24 cellular contexts compared by ENCODE assay signal in the genomic region with DNA sequence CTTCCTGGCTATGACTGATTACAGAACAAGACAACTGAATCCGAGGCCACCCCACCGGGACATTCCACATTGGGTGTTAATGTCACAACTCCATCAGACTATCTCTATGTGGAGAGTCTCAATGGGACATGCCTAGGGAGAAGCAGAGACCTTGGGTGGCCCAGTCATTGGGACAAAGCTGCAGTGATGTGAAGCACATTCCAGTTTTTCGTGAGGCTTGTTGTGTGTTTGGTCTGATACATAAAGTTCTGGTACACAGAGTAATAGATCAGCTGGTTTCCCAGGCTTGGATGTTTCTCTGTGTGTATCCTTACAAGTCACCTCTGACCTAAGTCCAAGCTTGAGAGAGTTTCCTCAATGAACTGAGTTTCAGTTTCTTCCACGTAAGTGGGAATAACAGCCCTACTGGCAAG. TPM values are rescaled to one million over a fixed set of nuclear protein-coding genes. Genes with fewer than 3 reads are reported as not detected.
DNase-seq lines count a peak whose midpoint lies in the region; ATAC-seq and TF ChIP-seq lines count a peak whose summit lies in the region.
"Had no signal": no experiment of that assay in that cellular context is flagged by ENCODE, and none has a peak within 500 bp of the region (broad histone marks: within the 10 kb centered on the region; RNA-seq: fewer than 3 reads in every experiment).

No MANE protein-coding gene starts in this region.

- H3K4me3 Mint-ChIP-seq in activated CD4-positive, alpha-beta T cell treated with anti-CD3 and anti-CD28 coated beads, Interleukin-2, amount 10 ng/mL, durations not matched to agents 7 days and 5 days = no peak overlapping the region
- H3K4me3 Mint-ChIP-seq in osteocyte (ENCODE audit: unreplicated experiment) = no peak overlapping the region
- H3K4me3 Mint-ChIP-seq: CD4-positive, alpha-beta memory T cell; neural crest cell; stimulated activated naive B cell treated with anti-CD40 and anti-IgM and Interleukin-4, amounts not matched to agents 10 μg/mL and 1 μg/mL and 100 μg/mL, for 72 hours had no signal

- CTCF ChIA-PET in activated CD4-positive, alpha-beta T cell treated with anti-CD3 and anti-CD28 coated beads, Interleukin-2, amount 10 ng/mL, durations not matched to agents 7 days and 5 days (lab: Charles Lee) = interaction anchor here (0.9 to 1.2 kb wide), 3 partner anchors 10 to 266 kb away, joined by 3 to 4 read pairs (median 3); no protein-coding TSS in a partner anchor

- peak in 2 of 4 donors; percentile 79 to 83 for TF ChIP-seq EP300 in upper lobe of left lung (IDR thresholded peaks at IDR 0.05)

- POLR2A ChIA-PET in activated CD4-positive, alpha-beta T cell treated with anti-CD3 and anti-CD28 coated beads, Interleukin-2, amount 10 ng/mL, durations not matched to agents 7 days and 5 days (lab: Charles Lee) = no interaction called here

- peaks cover 3% of the 10 kb centered on the region for H3K9me3 Mint-ChIP-seq in activated CD4-positive, alpha-beta T cell treated with anti-CD3 and anti-CD28 coated beads, Interleukin-2, amount 10 ng/mL, durations not matched to agents 7 days and 5 days
- no peaks in the 10 kb centered on the region for H3K9me3 Mint-ChIP-seq in osteocyte (ENCODE audit: unreplicated experiment)
- H3K9me3 Mint-ChIP-seq: activated T-helper 2 cell treated with anti-CD3 and anti-CD28 coated beads, Interferon-gamma antibody, Interleukin-2, Interleukin-4, amounts not matched to agents 10 μg/mL and 5 μg/mL and 100 μg/mL, durations not matched to agents 14 hours and 24 hours and 36 hours; CD4-positive, alpha-beta memory T cell; neural crest cell; stimulated activated naive B cell treated with anti-CD40 and anti-IgM and Interleukin-4, amounts not matched to agents 10 μg/mL and 1 μg/mL and 100 μg/mL, for 72 hours had no signal

- 71% methylated on average over 4 of the region's 4 CpGs for WGBS in heart right ventricle, 2 donors
- WGBS in upper lobe of left lung, 2 donors = 67 to 75% methylated on average over 4 of the region's 4 CpGs

- H3K27me3 ChIP-seq in heart right ventricle (no peaks in the 10 kb centered on the region), upper lobe of left lung (no peaks in the 10 kb centered on the region), left lung (no peaks in the 10 kb centered on the region)
- H3K27me3 ChIP-seq: dorsolateral prefrontal cortex, hepatocyte had no signal

- ATAC-seq in heart right ventricle (peak in 7 of 8 donors; percentile 38 to 83 (median 55)), upper lobe of left lung (ENCODE audit: low FRiP score in 2 of 2) (no peak), left lung (no peak), HG03097 (IDR thresholded peaks at IDR 0.05; ENCODE audit: low FRiP score, unreplicated experiment) (no peak)
- ATAC-seq: stimulated activated naive B cell treated with anti-CD40 and anti-IgM and Interleukin-4, amounts not matched to agents 10 μg/mL and 1 μg/mL and 100 μg/mL, for 72 hours had no signal

- no peak for TF ChIP-seq POLR2A in upper lobe of left lung (IDR thresholded peaks at IDR 0.05)

- H3K36me3 Mint-ChIP-seq in activated CD4-positive, alpha-beta T cell treated with anti-CD3 and anti-CD28 coated beads, Interleukin-2, amount 10 ng/mL, durations not matched to agents 7 days and 5 days (ENCODE audit: low read depth) = no peaks in the 10 kb centered on the region
- H3K36me3 Mint-ChIP-seq in osteocyte (ENCODE audit: unreplicated experiment) = no peaks in the 10 kb centered on the region
- H3K36me3 Mint-ChIP-seq: CD4-positive, alpha-beta memory T cell had no signal

- no peaks in the 10 kb centered on the region for H3K36me3 ChIP-seq in heart right ventricle
- peaks cover 0 to 8% (median 0%) of the 10 kb centered on the region in 4 donors for H3K36me3 ChIP-seq in upper lobe of left lung
- peaks cover 0 to 5% of the 10 kb centered on the region in 2 donors for H3K36me3 ChIP-seq in left lung

- no peak for DNase-seq in activated CD4-positive, alpha-beta T cell treated with anti-CD3 and anti-CD28 coated beads, Interleukin-2, amount 10 ng/mL, durations not matched to agents 7 days and 5 days
- DNase-seq in activated CD4-positive, alpha-beta T cell treated with anti-CD3 and anti-CD28 coated beads for 4 hours = no peak
- DNase-seq in heart right ventricle = peak in 1 of 2 donors; percentile 6
- peak; percentile 59 for DNase-seq in osteocyte (ENCODE audit: extremely low spot score, unreplicated experiment)
- no peak for DNase-seq in upper lobe of left lung
- no peak for DNase-seq in left lung
- no peak for DNase-seq in midbrain (lab: John Stamatoyannopoulos, UW)
- DNase-seq: 8988T; activated CD8-positive, alpha-beta memory T cell treated with anti-CD3 and anti-CD28 coated beads, Interleukin-2, amount 50 U/mL, for 48 hours; CD4-positive, alpha-beta memory T cell; dorsolateral prefrontal cortex; GDM1; NCI-H2029 treated with DMSO at 0.1 percent for 48 hours; NCI-H2227 treated with DMSO at 0.1 percent for 48 hours; RPMI8226; stimulated activated CD4-positive, alpha-beta T cell treated with anti-CD3 and anti-CD28 coated beads, Interleukin-4, amount 100 ng/mL, for 1 hour; stimulated activated naive B cell treated with anti-CD40 and anti-IgM and Interleukin-4, amounts not matched to agents 10 μg/mL and 1 μg/mL and 100 μg/mL, for 72 hours had no signal

- H3K27ac Mint-ChIP-seq in activated CD4-positive, alpha-beta T cell treated with anti-CD3 and anti-CD28 coated beads, Interleukin-2, amount 10 ng/mL, durations not matched to agents 7 days and 5 days = peak overlapping the region; percentile 21
- no peak overlapping the region for H3K27ac Mint-ChIP-seq in osteocyte (ENCODE audit: unreplicated experiment)
- H3K27ac Mint-ChIP-seq: activated T-helper 2 cell treated with anti-CD3 and anti-CD28 coated beads, Interferon-gamma antibody, Interleukin-2, Interleukin-4, amounts not matched to agents 10 μg/mL and 5 μg/mL and 100 μg/mL, durations not matched to agents 14 hours and 24 hours and 36 hours; stimulated activated naive B cell treated with anti-CD40 and anti-IgM and Interleukin-4, amounts not matched to agents 10 μg/mL and 1 μg/mL and 100 μg/mL, for 72 hours had no signal

- H3K27ac ChIP-seq in heart right ventricle (peak overlapping the region in 5 of 10 donors; percentile 7 to 51 (median 30)), upper lobe of left lung (peak overlapping the region; percentile 14 to 69 (median 32)), left lung (no peak overlapping the region)
- H3K27ac ChIP-seq: hepatocyte, SK-N-MC, VCaP had no signal

- TF ChIP-seq CTCF in heart right ventricle (IDR thresholded peaks at IDR 0.05) = no peak
- no peak for TF ChIP-seq CTCF in osteocyte (IDR thresholded peaks at IDR 0.05)
- TF ChIP-seq CTCF in upper lobe of left lung (IDR thresholded peaks at IDR 0.05) = no peak
- no peak for TF ChIP-seq CTCF in left lung (IDR thresholded peaks at IDR 0.05)

- no peaks in the 10 kb centered on the region for H3K27me3 Mint-ChIP-seq in activated CD4-positive, alpha-beta T cell treated with anti-CD3 and anti-CD28 coated beads, Interleukin-2, amount 10 ng/mL, durations not matched to agents 7 days and 5 days
- H3K27me3 Mint-ChIP-seq in osteocyte (ENCODE audit: unreplicated experiment) = peaks cover 18% of the 10 kb centered on the region
- H3K27me3 Mint-ChIP-seq: IgD-negative memory B cell; stimulated activated naive B cell treated with anti-CD40 and anti-IgM and Interleukin-4, amounts not matched to agents 10 μg/mL and 1 μg/mL and 100 μg/mL, for 72 hours had no signal

- no peak overlapping the region for H3K4me3 ChIP-seq in heart right ventricle
- no peak overlapping the region for H3K4me3 ChIP-seq in upper lobe of left lung
- H3K4me3 ChIP-seq in left lung = no peak overlapping the region
- H3K4me3 ChIP-seq: dorsolateral prefrontal cortex, hepatocyte, SK-N-MC had no signal

- H3K4me1 Mint-ChIP-seq in activated CD4-positive, alpha-beta T cell treated with anti-CD3 and anti-CD28 coated beads, Interleukin-2, amount 10 ng/mL, durations not matched to agents 7 days and 5 days = peaks cover 24% of the 10 kb centered on the region
- H3K4me1 Mint-ChIP-seq in osteocyte (ENCODE audit: unreplicated experiment) = no peaks in the 10 kb centered on the region
- H3K4me1 Mint-ChIP-seq: neural crest cell had no signal

- no peaks in the 10 kb centered on the region for H3K9me3 ChIP-seq in heart right ventricle
- no peaks in the 10 kb centered on the region for H3K9me3 ChIP-seq in upper lobe of left lung
- no peaks in the 10 kb centered on the region for H3K9me3 ChIP-seq in left lung

- intact Hi-C loops in heart right ventricle (cut with DNase I) (no loop called here), left lung (cut with DNase I) (no loop called here)

- H3K4me1 ChIP-seq in heart right ventricle (peaks cover 0 to 8% (median 0%) of the 10 kb centered on the region in 9 donors), upper lobe of left lung (peaks cover 0 to 27% (median 16%) of the 10 kb centered on the region in 4 donors), left lung (peaks cover 3 to 4% of the 10 kb centered on the region in 2 donors)

RNA-seq across cellular contexts. Expression of a gene that starts 42.3 kb away (rescaled TPM):
- total RNA-seq in activated CD4-positive, alpha-beta T cell treated with anti-CD3 and anti-CD28 coated beads, Interleukin-2, amount 10 ng/mL, durations not matched to agents 7 days and 5 days = under 1 TPM; 0.27 to 0.87 TPM
- 10 to 100 TPM in 2 of 10 donors, 1 to 10 TPM in 8; 2.1 to 17.8 (median 4.7) TPM for total RNA-seq in heart right ventricle
- polyA plus RNA-seq in heart right ventricle = 1 to 10 TPM; 7.4 to 9.1 TPM
- total RNA-seq in osteocyte = 0.21 and 1.0 TPM in 2 replicates
- total RNA-seq in upper lobe of left lung = 100 to 1,000 TPM; 143 to 393 (median 303) TPM
- total RNA-seq in left lung = 100 to 1,000 TPM; 194 to 708 TPM
- total RNA-seq: neural crest cell had no signal

Comparison
In these comparisons a context has a peak if more than half of its experiments do, and no peak if none do; other contexts are left out.
1. ATAC-seq: peak in heart right ventricle (7 of 8); none in upper lobe of left lung (0 of 2), left lung (single experiment) and HG03097 (single experiment).
2. H3K27ac ChIP-seq: peak in upper lobe of left lung (4 of 4); none in left lung (0 of 2).
3. RNA of a gene that starts 42.3 kb away (total RNA-seq): 194 to 708 TPM in left lung and 143 to 393 TPM in upper lobe of left lung; 2.1 to 17.8 TPM in heart right ventricle, 0.21 to 1.0 TPM in osteocyte and 0.27 to 0.87 TPM in activated CD4-positive, alpha-beta T cell treated with anti-CD3 and anti-CD28 coated beads, Interleukin-2, amount 10 ng/mL, durations not matched to agents 7 days and 5 days; every median in the first group is over 4 times any median in the second.